Comparison of ENCODE assay signal across 1 cellular context in the genomic region with DNA sequence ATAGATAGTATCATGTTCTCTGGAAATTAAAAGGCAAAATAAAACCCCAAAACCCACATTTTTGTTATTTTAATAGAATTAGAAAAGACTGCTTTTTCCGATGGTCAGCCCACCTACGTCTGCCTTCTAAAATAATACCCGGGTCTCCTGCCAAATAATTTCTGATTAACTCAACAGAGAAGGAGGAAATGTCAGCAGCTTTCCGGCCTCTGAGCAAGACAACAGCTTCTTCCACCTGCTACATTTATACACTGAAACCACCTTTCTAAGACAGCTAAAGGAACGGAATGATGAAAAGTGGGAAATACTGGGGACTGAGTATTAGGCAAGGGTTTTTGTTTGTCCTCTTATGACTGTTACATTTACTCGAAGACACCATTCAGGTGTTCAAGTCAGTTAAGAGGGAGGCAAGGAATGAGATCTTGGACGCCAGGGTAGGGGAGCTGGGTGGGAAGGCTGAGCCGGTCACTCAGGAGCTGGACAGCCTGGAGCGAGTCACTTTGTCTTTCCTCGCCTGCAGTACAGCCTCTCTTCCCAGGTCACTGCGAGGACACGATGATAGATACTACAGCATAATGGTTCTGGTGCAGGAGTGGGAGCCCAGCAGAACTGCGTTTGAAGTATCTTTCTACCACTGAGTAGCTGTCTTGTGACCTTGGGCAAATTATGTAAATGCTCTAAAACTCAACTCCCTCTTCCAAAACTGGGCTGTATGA.
TF ChIP-seq lines count a peak whose summit lies in the region.

No MANE protein-coding gene starts in this region.

TF ChIP-seq in K562, 482 proteins besides CTCF, POLR2A, EP300 and RAD21 (continued from another document):
- TF ChIP-seq, protein P1, sequence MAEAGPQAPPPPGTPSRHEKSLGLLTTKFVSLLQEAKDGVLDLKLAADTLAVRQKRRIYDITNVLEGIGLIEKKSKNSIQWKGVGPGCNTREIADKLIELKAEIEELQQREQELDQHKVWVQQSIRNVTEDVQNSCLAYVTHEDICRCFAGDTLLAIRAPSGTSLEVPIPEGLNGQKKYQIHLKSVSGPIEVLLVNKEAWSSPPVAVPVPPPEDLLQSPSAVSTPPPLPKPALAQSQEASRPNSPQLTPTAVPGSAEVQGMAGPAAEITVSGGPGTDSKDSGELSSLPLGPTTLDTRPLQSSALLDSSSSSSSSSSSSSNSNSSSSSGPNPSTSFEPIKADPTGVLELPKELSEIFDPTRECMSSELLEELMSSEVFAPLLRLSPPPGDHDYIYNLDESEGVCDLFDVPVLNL (CRISPR knock-in tag; IDR thresholded peaks at IDR 0.05; ENCODE audit: low read depth): no peak
- TF ChIP-seq RBM22 (IDR thresholded peaks at IDR 0.05; ENCODE audit: low read depth, low read length, poor library complexity, severe bottlenecking) (no peak), XRCC5 (IDR thresholded peaks at IDR 0.05; ENCODE audit: low read depth, low read length) (no peak)
